Comparison of ENCODE assay signal across 1 cellular context in the genomic region with DNA sequence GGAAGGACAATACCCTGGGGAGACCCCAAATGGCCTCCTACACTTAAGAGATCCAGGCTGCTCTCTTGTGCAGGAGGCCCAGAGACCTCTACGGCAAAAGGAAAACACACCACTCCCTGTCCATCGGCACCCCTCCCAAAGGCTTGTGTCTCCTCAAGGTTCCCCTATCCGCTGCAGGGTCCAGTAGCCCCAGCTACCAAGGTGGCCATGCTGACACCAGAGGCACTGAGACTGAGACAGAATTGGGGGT.
A peak's percentile ranks its signal among the peaks of the same experiment; 100 is the strongest.
TF ChIP-seq lines count a peak whose summit lies in the region.

No MANE protein-coding gene starts in this region.

TF ChIP-seq in K562, 482 proteins besides CTCF, POLR2A, EP300 and RAD21 (continued from another document):
- TF ChIP-seq, protein P1, sequence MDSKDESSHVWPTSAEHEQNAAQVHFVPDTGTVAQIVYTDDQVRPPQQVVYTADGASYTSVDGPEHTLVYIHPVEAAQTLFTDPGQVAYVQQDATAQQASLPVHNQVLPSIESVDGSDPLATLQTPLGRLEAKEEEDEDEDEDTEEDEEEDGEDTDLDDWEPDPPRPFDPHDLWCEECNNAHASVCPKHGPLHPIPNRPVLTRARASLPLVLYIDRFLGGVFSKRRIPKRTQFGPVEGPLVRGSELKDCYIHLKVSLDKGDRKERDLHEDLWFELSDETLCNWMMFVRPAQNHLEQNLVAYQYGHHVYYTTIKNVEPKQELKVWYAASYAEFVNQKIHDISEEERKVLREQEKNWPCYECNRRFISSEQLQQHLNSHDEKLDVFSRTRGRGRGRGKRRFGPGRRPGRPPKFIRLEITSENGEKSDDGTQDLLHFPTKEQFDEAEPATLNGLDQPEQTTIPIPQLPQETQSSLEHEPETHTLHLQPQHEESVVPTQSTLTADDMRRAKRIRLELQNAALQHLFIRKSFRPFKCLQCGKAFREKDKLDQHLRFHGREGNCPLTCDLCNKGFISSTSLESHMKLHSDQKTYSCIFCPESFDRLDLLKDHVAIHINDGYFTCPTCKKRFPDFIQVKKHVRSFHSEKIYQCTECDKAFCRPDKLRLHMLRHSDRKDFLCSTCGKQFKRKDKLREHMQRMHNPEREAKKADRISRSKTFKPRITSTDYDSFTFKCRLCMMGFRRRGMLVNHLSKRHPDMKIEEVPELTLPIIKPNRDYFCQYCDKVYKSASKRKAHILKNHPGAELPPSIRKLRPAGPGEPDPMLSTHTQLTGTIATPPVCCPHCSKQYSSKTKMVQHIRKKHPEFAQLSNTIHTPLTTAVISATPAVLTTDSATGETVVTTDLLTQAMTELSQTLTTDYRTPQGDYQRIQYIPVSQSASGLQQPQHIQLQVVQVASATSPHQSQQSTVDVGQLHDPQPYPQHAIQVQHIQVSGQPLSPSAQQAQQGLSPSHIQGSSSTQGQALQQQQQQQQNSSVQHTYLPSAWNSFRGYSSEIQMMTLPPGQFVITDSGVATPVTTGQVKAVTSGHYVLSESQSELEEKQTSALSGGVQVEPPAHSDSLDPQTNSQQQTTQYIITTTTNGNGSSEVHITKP (IDR thresholded peaks at IDR 0.05; ENCODE audit: partially characterized antibody), result peak; percentile 41
- TF ChIP-seq POLR2AphosphoS2 (IDR thresholded peaks at IDR 0.05; ENCODE audit: low read length) (0 out of 2 replicates have a peak, but pooled peaks have one; percentile 11), PTRF (tag; IDR thresholded peaks at IDR 0.05) (no peak), CEBPG (CRISPR knock-in tag; IDR thresholded peaks at IDR 0.05) (peak; percentile 5; the same call in 1 of the 2 replicates), CEBPG (tag; conservative IDR thresholded peaks at IDR 0.05 in 1 of 2, IDR thresholded peaks at IDR 0.05 in 1 of 2) (no peak), PML (IDR thresholded peaks at IDR 0.05; ENCODE audit: low read length) (0 out of 2 replicates have a peak, but pooled peaks have one; percentile 50), TEAD1 (CRISPR knock-in tag; IDR thresholded peaks at IDR 0.05) (peak in 1 of 2 experiments; percentile 27; a peak in 1 of 4 replicates), KAT7 (CRISPR knock-in tag; IDR thresholded peaks at IDR 0.05; ENCODE audit: borderline replicate concordance) (peak; percentile 80; the same call in 1 of the 2 replicates), BHLHE40 (IDR thresholded peaks at IDR 0.05; ENCODE audit: low read length) (no peak), CHD1 (IDR thresholded peaks at IDR 0.05; ENCODE audit: low read length) (peak; percentile 84), ELF2 (CRISPR knock-in tag; IDR thresholded peaks at IDR 0.05) (0 out of 2 replicates have a peak, but pooled peaks have one; percentile 13), OTX1 (CRISPR knock-in tag; IDR thresholded peaks at IDR 0.05) (no peak), HMGN3 (IDR thresholded peaks at IDR 0.05; ENCODE audit: borderline replicate concordance, extremely low read depth, insufficient read length, low read depth, low read length) (peak; percentile 46)
- TF ChIP-seq, protein P2, sequence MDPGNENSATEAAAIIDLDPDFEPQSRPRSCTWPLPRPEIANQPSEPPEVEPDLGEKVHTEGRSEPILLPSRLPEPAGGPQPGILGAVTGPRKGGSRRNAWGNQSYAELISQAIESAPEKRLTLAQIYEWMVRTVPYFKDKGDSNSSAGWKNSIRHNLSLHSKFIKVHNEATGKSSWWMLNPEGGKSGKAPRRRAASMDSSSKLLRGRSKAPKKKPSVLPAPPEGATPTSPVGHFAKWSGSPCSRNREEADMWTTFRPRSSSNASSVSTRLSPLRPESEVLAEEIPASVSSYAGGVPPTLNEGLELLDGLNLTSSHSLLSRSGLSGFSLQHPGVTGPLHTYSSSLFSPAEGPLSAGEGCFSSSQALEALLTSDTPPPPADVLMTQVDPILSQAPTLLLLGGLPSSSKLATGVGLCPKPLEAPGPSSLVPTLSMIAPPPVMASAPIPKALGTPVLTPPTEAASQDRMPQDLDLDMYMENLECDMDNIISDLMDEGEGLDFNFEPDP (CRISPR knock-in tag; IDR thresholded peaks at IDR 0.05), result 0 out of 2 replicates have a peak, but pooled peaks have one; percentile 13
- TF ChIP-seq, protein P3, sequence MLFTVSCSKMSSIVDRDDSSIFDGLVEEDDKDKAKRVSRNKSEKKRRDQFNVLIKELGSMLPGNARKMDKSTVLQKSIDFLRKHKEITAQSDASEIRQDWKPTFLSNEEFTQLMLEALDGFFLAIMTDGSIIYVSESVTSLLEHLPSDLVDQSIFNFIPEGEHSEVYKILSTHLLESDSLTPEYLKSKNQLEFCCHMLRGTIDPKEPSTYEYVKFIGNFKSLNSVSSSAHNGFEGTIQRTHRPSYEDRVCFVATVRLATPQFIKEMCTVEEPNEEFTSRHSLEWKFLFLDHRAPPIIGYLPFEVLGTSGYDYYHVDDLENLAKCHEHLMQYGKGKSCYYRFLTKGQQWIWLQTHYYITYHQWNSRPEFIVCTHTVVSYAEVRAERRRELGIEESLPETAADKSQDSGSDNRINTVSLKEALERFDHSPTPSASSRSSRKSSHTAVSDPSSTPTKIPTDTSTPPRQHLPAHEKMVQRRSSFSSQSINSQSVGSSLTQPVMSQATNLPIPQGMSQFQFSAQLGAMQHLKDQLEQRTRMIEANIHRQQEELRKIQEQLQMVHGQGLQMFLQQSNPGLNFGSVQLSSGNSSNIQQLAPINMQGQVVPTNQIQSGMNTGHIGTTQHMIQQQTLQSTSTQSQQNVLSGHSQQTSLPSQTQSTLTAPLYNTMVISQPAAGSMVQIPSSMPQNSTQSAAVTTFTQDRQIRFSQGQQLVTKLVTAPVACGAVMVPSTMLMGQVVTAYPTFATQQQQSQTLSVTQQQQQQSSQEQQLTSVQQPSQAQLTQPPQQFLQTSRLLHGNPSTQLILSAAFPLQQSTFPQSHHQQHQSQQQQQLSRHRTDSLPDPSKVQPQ (CRISPR knock-in tag; IDR thresholded peaks at IDR 0.05; ENCODE audit: borderline replicate concordance), result no peak
- TF ChIP-seq, protein P4, sequence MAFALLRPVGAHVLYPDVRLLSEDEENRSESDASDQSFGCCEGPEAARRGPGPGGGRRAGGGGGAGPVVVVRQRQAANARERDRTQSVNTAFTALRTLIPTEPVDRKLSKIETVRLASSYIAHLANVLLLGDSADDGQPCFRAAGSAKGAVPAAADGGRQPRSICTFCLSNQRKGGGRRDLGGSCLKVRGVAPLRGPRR (CRISPR knock-in tag; IDR thresholded peaks at IDR 0.05), result 0 out of 2 replicates have a peak, but pooled peaks have one; percentile 21
- TF ChIP-seq, protein P5, sequence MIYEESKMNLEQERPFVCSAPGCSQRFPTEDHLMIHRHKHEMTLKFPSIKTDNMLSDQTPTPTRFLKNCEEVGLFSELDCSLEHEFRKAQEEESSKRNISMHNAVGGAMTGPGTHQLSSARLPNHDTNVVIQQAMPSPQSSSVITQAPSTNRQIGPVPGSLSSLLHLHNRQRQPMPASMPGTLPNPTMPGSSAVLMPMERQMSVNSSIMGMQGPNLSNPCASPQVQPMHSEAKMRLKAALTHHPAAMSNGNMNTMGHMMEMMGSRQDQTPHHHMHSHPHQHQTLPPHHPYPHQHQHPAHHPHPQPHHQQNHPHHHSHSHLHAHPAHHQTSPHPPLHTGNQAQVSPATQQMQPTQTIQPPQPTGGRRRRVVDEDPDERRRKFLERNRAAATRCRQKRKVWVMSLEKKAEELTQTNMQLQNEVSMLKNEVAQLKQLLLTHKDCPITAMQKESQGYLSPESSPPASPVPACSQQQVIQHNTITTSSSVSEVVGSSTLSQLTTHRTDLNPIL (CRISPR knock-in tag; IDR thresholded peaks at IDR 0.05), result 0 out of 2 replicates have a peak, but pooled peaks have one; percentile 11
TF ChIP-seq in K562: peak in this region for 20.
